3 cellular contexts compared by ENCODE assay signal in genomic region chr10:87413921-87414320, GRCh38. TPM values are rescaled to one million over a fixed set of nuclear protein-coding genes. Genes with fewer than 3 reads are reported as not detected.
DNase-seq lines count a peak whose midpoint lies in the region; ATAC-seq, FAIRE-seq and TF ChIP-seq lines count a peak whose summit lies in the region.
"Not testable (repeated sequence)": the region's sequence is repeated elsewhere in the genome, so short reads cannot be mapped to it uniquely, and the experiment has no call there.
"Had no signal": no experiment of that assay in that cellular context is flagged by ENCODE, and none has a peak within 500 bp of the region (broad histone marks: within the 10 kb centered on the region; RNA-seq: fewer than 3 reads in every experiment).

No MANE protein-coding gene starts in this region.

- WGBS in K562 (ENCODE audit: insufficient coverage, low coverage, missing lambda C conversion rate), result 44% methylated on average over 1 of the region's 1 CpG

- DNase-seq in K562 (ENCODE audit: extremely low read depth in 1 of 4, low spot score in 3 of 4), result not testable (repeated sequence)

- CTCF ChIA-PET in HEK293 (lab: Yijun Ruan, JAX); K562 (lab: Yijun Ruan, JAX; ENCODE audit: low intra/inter-chr PET ratio): not testable (repeated sequence)

- H3K9me3 ChIP-seq in HEK293 (ENCODE audit: control insufficient read depth, insufficient read depth, low read depth, low read length); K562 (replicated peaks; ENCODE audit: control insufficient read depth, insufficient read depth, low read depth, low read length): not testable (repeated sequence)

- not testable (repeated sequence) for FAIRE-seq in K562 (lab: Jason Lieb, UNC)

- not testable (repeated sequence) for H3K36me3 ChIP-seq in HEK293 (ENCODE audit: control insufficient read depth in 2 of 2, insufficient read depth in 1 of 2, low read length in 2 of 2); K562 (ENCODE audit: control insufficient read depth, insufficient read depth, low read length)

- H3K27me3 ChIP-seq in K562 (ENCODE audit: control insufficient read depth in 2 of 2, insufficient read depth in 2 of 2, low read length in 2 of 2), result not testable (repeated sequence)

- not testable (repeated sequence) for H3K79me2 ChIP-seq in K562 (ENCODE audit: control insufficient read depth, insufficient read depth, low read length)

- intact Hi-C loops in K562 (cut with micrococcal nuclease), result not testable (repeated sequence)

- not testable (repeated sequence) for TF ChIP-seq EP300 in K562 (IDR thresholded peaks at IDR 0.05; ENCODE audit: low read length)

- TF ChIP-seq POLR2A in K562 (conservative IDR thresholded peaks at IDR 0.05), result not testable (repeated sequence)

- BruUV-seq in K562 (replicated peaks; lab: Mats Ljungman, UMichigan), result not testable (repeated sequence)

- not testable (repeated sequence) for ATAC-seq in K562

- TF ChIP-seq RAD21 in K562 (CRISPR knock-in tag; conservative IDR thresholded peaks at IDR 0.05 in 1 of 2, IDR thresholded peaks at IDR 0.05 in 1 of 2), result not testable (repeated sequence)

- in situ Hi-C loops in K562 (cut with MboI), result loop anchor here (25.0 kb wide), 1 partner anchor 98 kb away; the partner anchor contains the start of gene MINPP1

- not testable (repeated sequence) for H3K4me2 ChIP-seq in K562 (ENCODE audit: insufficient read depth, low read length)

- not testable (repeated sequence) for H3K9ac ChIP-seq in K562 (ENCODE audit: insufficient read depth in 1 of 2, low read depth in 2 of 2, low read length in 2 of 2)

- H3K4me3 ChIP-seq in HEK293 (ENCODE audit: low read depth, low read length); K562: not testable (repeated sequence)

- not testable (repeated sequence) for H3K9me1 ChIP-seq in K562 (ENCODE audit: control insufficient read depth, insufficient read depth, low read length)

- H3K27ac ChIP-seq in HEK293 (ENCODE audit: extremely low read depth, low read depth, low read length); K562 (ENCODE audit: extremely low read depth, low read depth, low read length): not testable (repeated sequence)

- H3K4me1 ChIP-seq in HEK293 (ENCODE audit: control insufficient read depth, insufficient read depth, low read length); K562 (replicated peaks in 1 of 2; ENCODE audit: control insufficient read depth in 2 of 2, insufficient read depth in 2 of 2, low read length in 2 of 2): not testable (repeated sequence)

- POLR2A ChIA-PET in HEK293 (lab: Yijun Ruan, JAX); K562 (lab: Yijun Ruan, JAX): not testable (repeated sequence)

- not testable (repeated sequence) for TF ChIP-seq CTCF in HEK293 (tag by site-specific recombination; IDR thresholded peaks at IDR 0.05); K562 (IDR thresholded peaks at IDR 0.05 in 2 of 3, conservative IDR thresholded peaks at IDR 0.05 in 1 of 3; ENCODE audit: insufficient read depth in 2 of 3, low read depth in 1 of 3, low read length in 3 of 3)

- H2AFZ ChIP-seq in K562 (ENCODE audit: low read depth, low read length), result not testable (repeated sequence)

- H4K20me1 ChIP-seq in K562 (replicated peaks; ENCODE audit: control insufficient read depth, insufficient read depth, low read length), result not testable (repeated sequence)

TF ChIP-seq in HEK293, 187 proteins besides CTCF, POLR2A, EP300 and RAD21:
- peak; percentile 62; the same call in 1 of the 2 replicates for TF ChIP-seq ZNF146 (tag by site-specific recombination; IDR thresholded peaks at IDR 0.05)
TF ChIP-seq in HEK293: peak in this region for 1; not testable (repeated sequence) for 186.

TF ChIP-seq in K562, 482 proteins besides CTCF, POLR2A, EP300 and RAD21:
- peak; percentile 57 for TF ChIP-seq ZNF146 (CRISPR knock-in tag; IDR thresholded peaks at IDR 0.05; ENCODE audit: unreplicated experiment)

RNA-seq across cellular contexts. Expression of gene NUTM2D, which starts 56.4 kb away (rescaled TPM):
- total RNA-seq in K562 (2011; cell fraction: chromatin; rRNA removed; ENCODE audit: low replicate concordance), result 6.2 and 11.2 TPM in 2 replicates
- 9.0 and 9.3 TPM in 2 replicates for total RNA-seq in K562 (2011; cell fraction: nucleolus; rRNA removed)
- 5.9 and 7.6 TPM in 2 replicates for total RNA-seq in K562 (2011; cell fraction: nucleoplasm; rRNA removed)
- total RNA-seq in K562 (2014; rRNA removed) (5.1 and 5.3 TPM in 2 replicates), K562 (2014; rRNA removed; fragmentation: Illumina TruSeq; extraction: Trizol) (3.0 and 3.5 TPM in 2 replicates), K562 (2015; rRNA removed; fragmentation: Illumina TruSeq; extraction: Trizol) (5.3 and 5.6 TPM in 2 replicates), K562 (2021) (8.6 and 9.6 TPM in 2 replicates)
- polyA plus RNA-seq in K562 (2011; rRNA removed) (2.8 and 2.9 TPM in 2 replicates), K562 (2014; fragmentation: Illumina TruSeq; extraction: Trizol) (6.8 and 7.6 TPM in 2 replicates), K562 (2014; fragmentation: Nextera tagmentation; extraction: Ambion mirVana) (under 1 TPM; 0.01 TPM), K562 (2014; rRNA removed) (5.4 and 6.4 TPM in 2 replicates)
- polyA plus RNA-seq in K562 (2011; cell fraction: cytosol; rRNA removed), result 2.2 and 5.4 TPM in 2 replicates
- polyA plus RNA-seq in K562 (2011; cell fraction: nucleus; rRNA removed), result 3.7 and 10.4 TPM in 2 replicates
- 7.6 and 12.5 TPM in 2 replicates for polyA plus RNA-seq in K562 (2012)
- polyA minus RNA-seq in K562 (2011; rRNA and poly(A)+ RNA removed), result 2.6 and 5.0 TPM in 2 replicates
- polyA minus RNA-seq in K562 (2011; cell fraction: cytosol; rRNA and poly(A)+ RNA removed), result 4.6 and 5.0 TPM in 2 replicates
- polyA minus RNA-seq in K562 (2011; cell fraction: nucleus; rRNA and poly(A)+ RNA removed), result 2.0 and 3.0 TPM in 2 replicates
- polyA plus RNA-seq: CD8-positive, alpha-beta memory T cell had no signal
